In the genomic region with DNA sequence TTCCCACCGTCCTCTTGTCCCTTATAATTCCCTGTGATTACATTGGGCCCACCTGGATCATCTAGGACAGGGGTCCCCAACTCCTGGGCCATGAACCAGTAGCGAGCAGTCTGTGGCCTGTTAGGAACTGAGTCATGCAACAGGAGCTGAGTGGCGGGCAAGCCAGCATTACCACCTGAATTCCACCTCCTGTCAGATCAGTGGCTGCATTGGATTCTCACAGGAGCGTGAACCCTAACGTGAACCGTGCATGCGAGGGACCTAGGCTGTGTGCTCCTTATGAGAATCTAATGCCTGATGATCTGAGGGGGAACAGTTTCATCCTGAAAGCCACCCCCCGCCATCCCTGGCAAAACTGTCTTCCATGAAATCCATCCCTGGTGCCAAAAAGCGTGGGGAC, we compare ENCODE assay signal across 26 cellular contexts. TPM values are rescaled to one million over a fixed set of nuclear protein-coding genes. Genes with fewer than 3 reads are reported as not detected.
DNase-seq lines count a peak whose midpoint lies in the region; ATAC-seq and TF ChIP-seq lines count a peak whose summit lies in the region.
"Had no signal": no experiment of that assay in that cellular context is flagged by ENCODE, and none has a peak within 500 bp of the region (broad histone marks: within the 10 kb centered on the region; RNA-seq: fewer than 3 reads in every experiment).

No MANE protein-coding gene starts in this region.

- POLR2A ChIA-PET in Panc1 (lab: Charles Lee): no interaction called here
- POLR2A ChIA-PET in naive thymus-derived CD8-positive, alpha-beta T cell (lab: Charles Lee): no interaction called here

- H3K9me3 ChIP-seq in Panc1 (ENCODE audit: control insufficient read depth, insufficient read depth, low read depth, low read length) (peaks cover 8% of the 10 kb centered on the region; the same call in 1 of the 2 replicates), esophagus muscularis mucosa (peaks cover 0 to 1% (median 0%) of the 10 kb centered on the region in 4 donors), psoas muscle (no peaks in the 10 kb centered on the region)

- peaks cover 20% of the 10 kb centered on the region for H3K9me3 Mint-ChIP-seq in T-helper 1 cell treated with Interleukin-12 subunit alpha and Interleukin-12 subunit beta and Interleukin-4 antibody, amounts not matched to agents 30 μg/mL and 1 μg/mL, for 36 hours
- peaks cover 0 to 19% (median 8%) of the 10 kb centered on the region in 9 donors for H3K9me3 Mint-ChIP-seq in naive thymus-derived CD8-positive, alpha-beta T cell

- H3K36me3 Mint-ChIP-seq in T-helper 1 cell treated with Interleukin-12 subunit alpha and Interleukin-12 subunit beta and Interleukin-4 antibody, amounts not matched to agents 30 μg/mL and 1 μg/mL, for 36 hours (ENCODE audit: low read depth): peaks cover 37% of the 10 kb centered on the region
- peaks cover 7 to 21% (median 12%) of the 10 kb centered on the region in 3 donors for H3K36me3 Mint-ChIP-seq in naive thymus-derived CD8-positive, alpha-beta T cell

- intact Hi-C loops in Panc1 (cut with micrococcal nuclease; ENCODE audit: unreplicated experiment) (no loop called here), esophagus muscularis mucosa (cut with DNase I) (no loop called here), psoas muscle (cut with DNase I) (no loop called here)

- peak overlapping the region; percentile 19 for H3K27ac Mint-ChIP-seq in T-helper 1 cell treated with Interleukin-12 subunit alpha and Interleukin-12 subunit beta and Interleukin-4 antibody, amounts not matched to agents 30 μg/mL and 1 μg/mL, for 36 hours
- H3K27ac Mint-ChIP-seq in naive thymus-derived CD8-positive, alpha-beta T cell: peak overlapping the region in 3 of 10 donors; percentile 29 to 90 (median 66)

- H3K4me1 Mint-ChIP-seq in T-helper 1 cell treated with Interleukin-12 subunit alpha and Interleukin-12 subunit beta and Interleukin-4 antibody, amounts not matched to agents 30 μg/mL and 1 μg/mL, for 36 hours (ENCODE audit: low read depth): peaks cover 28% of the 10 kb centered on the region
- peaks cover 27 to 63% (median 57%) of the 10 kb centered on the region in 4 donors for H3K4me1 Mint-ChIP-seq in naive thymus-derived CD8-positive, alpha-beta T cell

- CTCF ChIA-PET in Panc1 (lab: Charles Lee): no interaction called here

- no peaks in the 10 kb centered on the region for H3K27me3 Mint-ChIP-seq in T-helper 1 cell treated with Interleukin-12 subunit alpha and Interleukin-12 subunit beta and Interleukin-4 antibody, amounts not matched to agents 30 μg/mL and 1 μg/mL, for 36 hours (ENCODE audit: low read depth)
- H3K27me3 Mint-ChIP-seq in naive thymus-derived CD8-positive, alpha-beta T cell: no peaks in the 10 kb centered on the region
- H3K27me3 Mint-ChIP-seq: CD4-positive, alpha-beta memory T cell; IgD-negative memory B cell had no signal

- no peak for DNase-seq in T-helper 1 cell
- no peak for DNase-seq in Panc1 (ENCODE audit: low read depth, low spot score)
- no peak for DNase-seq in esophagus muscularis mucosa (ENCODE audit: extremely low spot score)
- peak in 1 of 2 donors; percentile 35 for DNase-seq in psoas muscle
- no peak for DNase-seq in naive thymus-derived CD8-positive, alpha-beta T cell
- no peak for DNase-seq in stimulated activated naive CD4-positive, alpha-beta T cell treated with Interleukin-2 at 50 U/mL for 16 hours (lab: John Stamatoyannopoulos, UW)
- no peak for DNase-seq in NOMO-1 treated with DMSO at 0.1 percent for 48 hours (lab: John Stamatoyannopoulos, UW; ENCODE audit: unreplicated experiment)
- DNase-seq: ACHN; Caco-2; CD4-positive, alpha-beta memory T cell; DMS 273 treated with DMSO at 0.1 percent for 48 hours; DMS79 treated with DMSO at 0.1 percent for 48 hours; GOT3; NCI-H1105; NCI-H146; NCI-H2029 treated with DMSO at 0.1 percent for 48 hours; NCI-H226; NCI-H510A treated with DMSO at 0.1 percent for 48 hours; NCI-H748 treated with DMSO at 0.1 percent for 48 hours; Peyer's patch had no signal

- H3K4me1 ChIP-seq in Panc1 (ENCODE audit: control insufficient read depth, insufficient read depth, low read length) (peaks cover 70% of the 10 kb centered on the region), esophagus muscularis mucosa (peaks cover 22 to 98% (median 91%) of the 10 kb centered on the region in 4 donors), psoas muscle (peaks cover 47% of the 10 kb centered on the region)
- H3K4me1 ChIP-seq: Caco-2 had no signal

- in situ Hi-C loops in Panc1 (cut with HindIII; ENCODE audit: low pct_unique_long_range_greater_than_20kb, low sequenced_read_pairs): no loop called here

- no peak overlapping the region for H3K4me3 ChIP-seq in Panc1 (ENCODE audit: low read depth in 2 of 2, low read length in 2 of 2)
- H3K4me3 ChIP-seq in esophagus muscularis mucosa: no peak overlapping the region
- no peak overlapping the region for H3K4me3 ChIP-seq in psoas muscle
- H3K4me3 ChIP-seq: BLaER1, GM12878, Peyer's patch had no signal

- no peaks in the 10 kb centered on the region for H3K36me3 ChIP-seq in Panc1 (ENCODE audit: control insufficient read depth, insufficient read depth, low read length)
- no peaks in the 10 kb centered on the region for H3K36me3 ChIP-seq in esophagus muscularis mucosa
- no peaks in the 10 kb centered on the region for H3K36me3 ChIP-seq in psoas muscle (ENCODE audit: insufficient read depth in 1 of 2, low read depth in 1 of 2)

- H3K27ac ChIP-seq in Panc1 (ENCODE audit: low read length) (peak overlapping the region; percentile 97), esophagus muscularis mucosa (replicated peaks in 1 of 4) (peak overlapping the region; percentile 81 to 87 (median 84)), psoas muscle (peak overlapping the region; percentile 74)
- H3K27ac ChIP-seq: 22Rv1, BLaER1, Peyer's patch had no signal

- whole genome bisulfite sequencing in esophagus muscularis mucosa: 96% methylated on average over 4 of the region's 9 CpGs
- WGBS in psoas muscle, 3 donors: 92 to 96% (median 93%) methylated on average over 9 of the region's 9 CpGs

- ATAC-seq in Panc1: no peak
- no peak for ATAC-seq in psoas muscle
- no peak for ATAC-seq in naive thymus-derived CD8-positive, alpha-beta T cell
- ATAC-seq: GM12878, HCT116 had no signal

- TF ChIP-seq CTCF in Panc1 (IDR thresholded peaks at IDR 0.05): no peak
- TF ChIP-seq CTCF in esophagus muscularis mucosa (IDR thresholded peaks at IDR 0.05): no peak
- no peak for TF ChIP-seq CTCF in psoas muscle (IDR thresholded peaks at IDR 0.05)

- H3K4me3 Mint-ChIP-seq in T-helper 1 cell treated with Interleukin-12 subunit alpha and Interleukin-12 subunit beta and Interleukin-4 antibody, amounts not matched to agents 30 μg/mL and 1 μg/mL, for 36 hours: no peak overlapping the region
- no peak overlapping the region for H3K4me3 Mint-ChIP-seq in naive thymus-derived CD8-positive, alpha-beta T cell
- H3K4me3 Mint-ChIP-seq: CD4-positive, alpha-beta memory T cell had no signal

- BruUV-seq in Panc1 (replicated peaks; lab: Mats Ljungman, UMichigan): no TSS peak

- no peaks in the 10 kb centered on the region for H3K27me3 ChIP-seq in Panc1 (ENCODE audit: control insufficient read depth, insufficient read depth, low read length)
- no peaks in the 10 kb centered on the region for H3K27me3 ChIP-seq in esophagus muscularis mucosa
- no peaks in the 10 kb centered on the region for H3K27me3 ChIP-seq in psoas muscle (ENCODE audit: insufficient read depth in 3 of 3, low read length in 2 of 3)
- H3K27me3 ChIP-seq: BLaER1, Peyer's patch had no signal

- TF ChIP-seq POLR2A in esophagus muscularis mucosa (IDR thresholded peaks at IDR 0.05; ENCODE audit: low read depth): no peak

- no peak for TF ChIP-seq EP300 in esophagus muscularis mucosa (IDR thresholded peaks at IDR 0.05)

RNA-seq across cellular contexts. Expression of gene ABCC1, which starts 36.8 kb away (rescaled TPM):
- 296 TPM for total RNA-seq in Panc1 (2021; ENCODE audit: unreplicated experiment)
- 397 TPM for polyA plus RNA-seq in Panc1 (2012; ENCODE audit: insufficient read length)
- 100 to 1,000 TPM in 2 of 4 donors, 10 to 100 TPM in 2; 61.8 to 141 (median 103) TPM for total RNA-seq in esophagus muscularis mucosa
- 10 to 100 TPM; 19.5 to 36.5 (median 30.3) TPM for total RNA-seq in psoas muscle
- 10 to 100 TPM in 2 of 3 donors, 1 to 10 TPM in 1; 7.4 to 20.5 (median 15.1) TPM for polyA plus RNA-seq in psoas muscle
- total RNA-seq in naive thymus-derived CD8-positive, alpha-beta T cell: 10 to 100 TPM; 66.7 to 68.6 TPM
- 1 to 10 TPM; 3.7 to 9.0 (median 4.3) TPM for polyA plus RNA-seq in naive thymus-derived CD8-positive, alpha-beta T cell
